19 cellular contexts compared by ENCODE assay signal in genomic region chr14:99789581-99789980, GRCh38.
"Had no signal": no experiment of that assay in that cellular context is flagged by ENCODE, and none has a peak within 500 bp of the region (broad histone marks: within the 10 kb centered on the region; RNA-seq: fewer than 3 reads in every experiment).

No MANE protein-coding gene starts in this region.

- H3K27ac ChIP-seq: adrenal gland, prostate gland, WERI-Rb-1 had no signal

- H3K27me3 ChIP-seq: adrenal gland had no signal

- H3K4me1 ChIP-seq: prostate gland had no signal

- H3K9me3 ChIP-seq: adrenal gland, prostate gland had no signal

- H3K36me3 ChIP-seq: adrenal gland, prostate gland, WERI-Rb-1 had no signal

- H3K4me3 ChIP-seq: adrenal gland, prostate gland had no signal

- DNase-seq: activated CD4-positive, alpha-beta T cell treated with anti-CD3 and anti-CD28 coated beads for 4 hours; activated naive CD4-positive, alpha-beta T cell treated with Interleukin-2 at 50 U/mL for 16 hours; dermis blood vessel endothelial cell; endodermal cell; erythroblast; immature natural killer cell; left cardiac atrium; mammary epithelial cell; nucleus accumbens; stimulated activated CD4-positive, alpha-beta T cell treated with anti-CD3 and anti-CD28 coated beads, Interleukin-12 subunit alpha, Interleukin-12 subunit beta, amount 100 ng/mL, for 4 hours; stimulated activated CD4-positive, alpha-beta T cell treated with anti-CD3 and anti-CD28 coated beads, Interleukin-2, amount 100 ng/mL, for 48 hours; stimulated activated naive CD4-positive, alpha-beta T cell treated with Interleukin-2 at 50 U/mL for 16 hours; SW 1271; T1000; WERI-Rb-1 had no signal

- ATAC-seq: left cardiac atrium; natural killer cell treated with Interleukin-12 subunit alpha and Interleukin-12 subunit beta and Interleukin-15 and Interleukin-18, amount 100 ng/mL, for 72 hours; sciatic nerve had no signal
